Comparison of ENCODE assay signal across 24 cellular contexts in the genomic region with DNA sequence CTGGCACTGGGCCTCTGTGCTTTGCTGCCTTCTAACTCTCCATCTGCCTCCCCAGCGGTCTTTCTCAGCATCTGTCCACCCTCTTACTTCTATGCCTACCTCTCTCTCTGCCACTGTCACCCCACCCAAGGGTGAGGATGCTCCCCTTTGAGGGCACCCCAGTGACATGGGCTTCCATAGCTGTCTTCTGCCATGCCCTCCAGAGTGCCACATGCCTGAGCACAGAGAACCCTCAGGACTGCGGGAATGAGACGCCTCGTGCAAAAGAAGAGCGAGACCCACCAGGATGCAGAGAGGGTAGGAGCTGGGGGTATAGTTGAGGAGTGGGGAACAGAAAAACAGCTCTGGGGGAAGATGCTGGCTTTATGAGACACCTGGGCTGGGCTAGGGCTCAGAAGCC.
"Had no signal": no experiment of that assay in that cellular context is flagged by ENCODE, and none has a peak within 500 bp of the region (broad histone marks: within the 10 kb centered on the region; RNA-seq: fewer than 3 reads in every experiment).

No MANE protein-coding gene starts in this region.

- H3K36me3 ChIP-seq: colonic mucosa, esophagus squamous epithelium, heart left ventricle, right lobe of liver, spleen, thoracic aorta, transverse colon had no signal

- H3K27ac ChIP-seq: colonic mucosa, esophagus squamous epithelium, heart left ventricle, psoas muscle, right lobe of liver, spleen, thoracic aorta, transverse colon had no signal

- H3K27me3 ChIP-seq: colonic mucosa, esophagus squamous epithelium, right lobe of liver, spleen, transverse colon had no signal

- H3K9me3 ChIP-seq: colonic mucosa, esophagus squamous epithelium, heart left ventricle, psoas muscle, right lobe of liver, spleen, thoracic aorta, transverse colon had no signal

- H3K9me3 Mint-ChIP-seq: naive B cell; nephron; stimulated activated naive B cell treated with anti-CD40 and anti-IgM and Interleukin-4, amounts not matched to agents 10 μg/mL and 1 μg/mL and 100 μg/mL, for 72 hours; stimulated activated naive CD8-positive, alpha-beta T cell treated with anti-CD3 and anti-CD28 coated beads, Interleukin-15, amount 100 ng/mL, for 72 hours had no signal

- H3K27ac Mint-ChIP-seq: stimulated activated naive B cell treated with anti-CD40 and anti-IgM and Interleukin-4, amounts not matched to agents 10 μg/mL and 1 μg/mL and 100 μg/mL, for 72 hours; stimulated activated naive CD8-positive, alpha-beta T cell treated with anti-CD3 and anti-CD28 coated beads, Interleukin-15, amount 100 ng/mL, for 72 hours had no signal

- H3K4me3 Mint-ChIP-seq: naive B cell; nephron; stimulated activated naive B cell treated with anti-CD40 and anti-IgM and Interleukin-4, amounts not matched to agents 10 μg/mL and 1 μg/mL and 100 μg/mL, for 72 hours; stimulated activated naive CD8-positive, alpha-beta T cell treated with anti-CD3 and anti-CD28 coated beads, Interleukin-15, amount 100 ng/mL, for 72 hours had no signal

- H3K36me3 Mint-ChIP-seq: naive B cell; stimulated activated naive B cell treated with anti-CD40 and anti-IgM and Interleukin-4, amounts not matched to agents 10 μg/mL and 1 μg/mL and 100 μg/mL, for 72 hours had no signal

- ATAC-seq: heart left ventricle; left colon; left ventricle myocardium superior; right lobe of liver; stimulated activated naive B cell treated with anti-CD40 and anti-IgM and Interleukin-4, amounts not matched to agents 10 μg/mL and 1 μg/mL and 100 μg/mL, for 72 hours; stimulated activated naive CD8-positive, alpha-beta T cell treated with anti-CD3 and anti-CD28 coated beads, Interleukin-15, amount 100 ng/mL, for 72 hours had no signal

- DNase-seq: colonic mucosa; dermis blood vessel endothelial cell; esophagus squamous epithelium; foreskin fibroblast; heart left ventricle; hippocampal formation; left colon; left ventricle myocardium superior; mesendoderm; naive B cell; occipital lobe; psoas muscle; retina; right lobe of liver; spleen; stimulated activated CD4-positive, alpha-beta T cell treated with anti-CD3 and anti-CD28 coated beads, Interleukin-15, amount 100 ng/mL, for 24 hours; stimulated activated CD4-positive, alpha-beta T cell treated with anti-CD3 and anti-CD28 coated beads, Interleukin-1b, Interleukin-23, amount 100 ng/mL, for 48 hours; stimulated activated CD4-positive, alpha-beta T cell treated with anti-CD3 and anti-CD28 coated beads, Interleukin-4, amount 100 ng/mL, for 24 hours; stimulated activated naive B cell treated with anti-CD40 and anti-IgM and Interleukin-4, amounts not matched to agents 10 μg/mL and 1 μg/mL and 100 μg/mL, for 72 hours; stimulated activated naive CD8-positive, alpha-beta T cell treated with anti-CD3 and anti-CD28 coated beads, Interleukin-15, amount 100 ng/mL, for 72 hours; transverse colon had no signal

- H3K27me3 Mint-ChIP-seq: stimulated activated naive CD8-positive, alpha-beta T cell treated with anti-CD3 and anti-CD28 coated beads, Interleukin-15, amount 100 ng/mL, for 72 hours had no signal

- H3K4me1 ChIP-seq: colonic mucosa, right lobe of liver had no signal

- H3K4me3 ChIP-seq: colonic mucosa, esophagus squamous epithelium, heart left ventricle, lung, psoas muscle, right lobe of liver, spleen, thoracic aorta, transverse colon had no signal
